35 cellular contexts compared by ENCODE assay signal in genomic region chr4:55027596-55027995, GRCh38.
"Had no signal": no experiment of that assay in that cellular context is flagged by ENCODE, and none has a peak within 500 bp of the region (broad histone marks: within the 10 kb centered on the region; RNA-seq: fewer than 3 reads in every experiment).

No MANE protein-coding gene starts in this region.

- H3K4me2 ChIP-seq: KMS-11 had no signal

- H3K27me3 ChIP-seq: MG63 had no signal

- H3K9ac ChIP-seq: KMS-11 had no signal

- DNase-seq: Karpas-422, Kasumi-1, MG63, MM.1S, MV-4-11, NCI-H1048, NCI-H1092, NCI-H1092 treated with DMSO at 0.1 percent for 48 hours, NCI-H1105, NCI-H1105 treated with DMSO at 0.1 percent for 48 hours, NCI-H1417, NCI-H1417 treated with DMSO at 0.1 percent for 48 hours, NCI-H1436, NCI-H1436 treated with DMSO at 0.1 percent for 48 hours, NCI-H146, NCI-H1694, NCI-H1694 treated with DMSO at 0.1 percent for 48 hours, NCI-H187, NCI-H187 treated with DMSO at 0.1 percent for 48 hours, NCI-H1930, NCI-H2029, NCI-H2029 treated with DMSO at 0.1 percent for 48 hours, NCI-H2081, NCI-H2081 treated with DMSO at 0.1 percent for 48 hours, NCI-H2107, NCI-H2171, NCI-H2171 treated with DMSO at 0.1 percent for 48 hours, NCI-H2227 treated with DMSO at 0.1 percent for 48 hours, NCI-H226, NCI-H345, NCI-H446, NCI-H446 treated with DMSO at 0.1 percent for 48 hours, NCI-H510A, NCI-H510A treated with DMSO at 0.1 percent for 48 hours had no signal

- H3K36me3 ChIP-seq: MG63 had no signal

- H3K4me3 ChIP-seq: MG63 had no signal

- H3K9me3 ChIP-seq: MG63 had no signal

- H3K27ac ChIP-seq: KMS-11 had no signal
